In the genomic region with DNA sequence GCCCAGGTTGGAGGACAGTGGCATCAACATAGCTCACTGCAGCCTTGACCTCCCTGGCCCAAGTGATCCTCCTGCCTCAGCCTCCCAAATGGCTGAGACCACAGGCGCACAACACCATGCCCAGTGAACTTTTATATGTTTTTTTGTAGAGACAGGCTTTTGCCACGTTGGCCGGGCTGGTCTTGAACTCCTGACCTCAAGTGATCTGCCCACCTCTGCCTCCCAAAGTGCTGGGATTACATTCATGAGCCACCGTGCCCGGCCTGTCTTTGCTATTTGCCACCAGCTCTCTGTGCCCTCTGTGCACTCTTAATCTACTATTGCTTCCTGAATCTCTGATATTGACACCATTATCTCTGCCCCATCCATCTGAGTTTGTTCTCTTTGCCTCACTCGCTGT, we compare ENCODE assay signal across 8 cellular contexts. TPM values are rescaled to one million over a fixed set of nuclear protein-coding genes. Genes with fewer than 3 reads are reported as not detected.
"Had no signal": no experiment of that assay in that cellular context is flagged by ENCODE, and none has a peak within 500 bp of the region (broad histone marks: within the 10 kb centered on the region; RNA-seq: fewer than 3 reads in every experiment).

No MANE protein-coding gene starts in this region.

- DNase-seq: GDM1, GF-D8 had no signal

- FAIRE-seq: G401.6, GM12878, GM12891, GM12892, GM18507, GM19239 had no signal

- ATAC-seq: GM12878 had no signal

- H3K4me3 ChIP-seq: GM12878 had no signal

RNA-seq across cellular contexts. Expression of gene LRRC4B, which starts 34.3 kb away (rescaled TPM):
- total RNA-seq: GM12878 had no signal

RNA-seq across cellular contexts. Expression of gene SYT3, which starts 37.2 kb away (rescaled TPM):
- total RNA-seq: GM12878 had no signal

RNA-seq across cellular contexts. Expression of gene C19orf81, which starts 46.7 kb away (rescaled TPM):
- polyA plus RNA-seq: GM12878 had no signal
